Comparison of ENCODE assay signal across 8 cellular contexts in genomic region chr1:223700942-223701637, GRCh38. TPM values are rescaled to one million over a fixed set of nuclear protein-coding genes. Genes with fewer than 3 reads are reported as not detected.
DNase-seq lines count a peak whose midpoint lies in the region; ATAC-seq lines count a peak whose summit lies in the region.

No MANE protein-coding gene starts in this region.

- no peak overlapping the region for H3K23ac ChIP-seq in neuronal stem cell (ENCODE audit: low read depth, low read length, poor library complexity)

- H4K8ac ChIP-seq in neuronal stem cell (ENCODE audit: low read depth, low read length), result no peak overlapping the region

- no peak overlapping the region for H3K18ac ChIP-seq in neuronal stem cell (ENCODE audit: low read length)

- no peaks in the 10 kb centered on the region for H3K79me1 ChIP-seq in neuronal stem cell (ENCODE audit: low read depth, low read length)

- no peak overlapping the region for H2BK120ac ChIP-seq in neuronal stem cell (ENCODE audit: low read depth, low read length)

- no peaks in the 10 kb centered on the region for H3K27me3 ChIP-seq in neuronal stem cell (ENCODE audit: control insufficient read depth in 3 of 3, insufficient read depth in 3 of 3, low read depth in 1 of 3, low read length in 3 of 3)

- peak overlapping the region; percentile 94 for H2AFZ ChIP-seq in neuronal stem cell (ENCODE audit: low read length)

- DNase-seq in GM04503 (ENCODE audit: low read depth) (peak; percentile 97), NCI-H460 (ENCODE audit: extremely low read depth, low read depth) (peak; percentile 91), dermis blood vessel endothelial cell (peak; percentile 77), neuronal stem cell (ENCODE audit: low spot score) (no peak), GM19240 (ENCODE audit: insufficient read length, low spot score) (no peak), NCI-H187 (lab: John Stamatoyannopoulos, UW) (no peak)

- no peak overlapping the region for H3K27ac ChIP-seq in neuronal stem cell (replicated peaks; ENCODE audit: low read length)

- no peak overlapping the region for H2BK5ac ChIP-seq in neuronal stem cell (ENCODE audit: low read length)

- no peak overlapping the region for H3K4me3 ChIP-seq in neuronal stem cell (ENCODE audit: low read length in 2 of 2)

- ATAC-seq in HG03175 (IDR thresholded peaks at IDR 0.05; ENCODE audit: unreplicated experiment) (no peak), GM21576 (IDR thresholded peaks at IDR 0.05; ENCODE audit: unreplicated experiment) (no peak)

- H4K91ac ChIP-seq in neuronal stem cell (ENCODE audit: low read depth, low read length, poor library complexity), result no peak overlapping the region

- no peak overlapping the region for H3K14ac ChIP-seq in neuronal stem cell (ENCODE audit: low read length)

- H3K4me2 ChIP-seq in neuronal stem cell (ENCODE audit: insufficient read depth, low read length, poor library complexity, severe bottlenecking), result no peak overlapping the region

- H3K9ac ChIP-seq in neuronal stem cell (ENCODE audit: low read depth, low read length, poor library complexity), result no peak overlapping the region

- no peaks in the 10 kb centered on the region for H3K36me3 ChIP-seq in neuronal stem cell (replicated peaks in 1 of 2; ENCODE audit: control insufficient read depth in 2 of 2, insufficient read depth in 2 of 2, low read length in 2 of 2)

- H3K4me1 ChIP-seq in neuronal stem cell (ENCODE audit: control insufficient read depth in 2 of 2, insufficient read depth in 1 of 2, low read depth in 1 of 2, low read length in 2 of 2), result peaks cover 7 to 20% of the 10 kb centered on the region in 2 donors

- no peak overlapping the region for H2BK15ac ChIP-seq in neuronal stem cell (ENCODE audit: low read length)

- H2BK12ac ChIP-seq in neuronal stem cell (ENCODE audit: low read length), result no peak overlapping the region

- H2AK5ac ChIP-seq in neuronal stem cell (ENCODE audit: low read depth, low read length), result no peak overlapping the region

- no peaks in the 10 kb centered on the region for H3K9me3 ChIP-seq in neuronal stem cell (replicated peaks in 1 of 2; ENCODE audit: control insufficient read depth in 2 of 2, insufficient read depth in 1 of 2, low read depth in 1 of 2, low read length in 2 of 2)

- no peak overlapping the region for H3K4ac ChIP-seq in neuronal stem cell (ENCODE audit: low read length)

- WGBS in neuronal stem cell (ENCODE audit: extremely low coverage in 2 of 2, insufficient read length in 2 of 2, insufficient replicate concordance in 1 of 2), 2 donors, result no CpG with 5 or more reads among the region's 8 CpGs

RNA-seq across cellular contexts. Expression of gene CAPN2, which starts 11.2 kb away (rescaled TPM):
- total RNA-seq in NCI-H460 (2014; rRNA removed; shearing (Covaris generic)), result 244 and 256 TPM in 2 replicates
- polyA plus RNA-seq in NCI-H460 (2014; cell fraction: nucleus; rRNA removed), result 192 and 215 TPM in 2 replicates
- total RNA-seq in dermis blood vessel endothelial cell, result 159 and 248 TPM in 2 replicates
- polyA plus RNA-seq in neuronal stem cell (2013, experiment 1 of 2), result 50.4 TPM
- 50.8 TPM for polyA plus RNA-seq in neuronal stem cell (2013, experiment 2 of 2)

RNA-seq across cellular contexts. Expression of gene CAPN8, which starts 35.6 kb away (rescaled TPM):
- not detected in 2 replicates for total RNA-seq in NCI-H460 (2014; rRNA removed; shearing (Covaris generic))
- not detected in 2 replicates for polyA plus RNA-seq in NCI-H460 (2014; cell fraction: nucleus; rRNA removed)
- not detected in 2 replicates for total RNA-seq in dermis blood vessel endothelial cell
- 0.21 TPM for polyA plus RNA-seq in neuronal stem cell (2013, experiment 1 of 2)
- 0.10 TPM for polyA plus RNA-seq in neuronal stem cell (2013, experiment 2 of 2)

Comparison
In these comparisons a context has a peak if more than half of its experiments do, and no peak if none do; other contexts are left out.
1. DNase-seq: peak in GM04503 (single experiment), NCI-H460 (single experiment) and dermis blood vessel endothelial cell (single experiment); none in neuronal stem cell (single experiment), GM19240 (single experiment) and NCI-H187 (0 of 2).